ENCODE assay signal across 14 cellular contexts in genomic region chr10:70498970-70499828, GRCh38. TPM values are rescaled to one million over a fixed set of nuclear protein-coding genes. Genes with fewer than 3 reads are reported as not detected.
DNase-seq lines count a peak whose midpoint lies in the region; ATAC-seq and TF ChIP-seq lines count a peak whose summit lies in the region.
"Had no signal": no experiment of that assay in that cellular context is flagged by ENCODE, and none has a peak within 500 bp of the region (broad histone marks: within the 10 kb centered on the region; RNA-seq: fewer than 3 reads in every experiment).

No MANE protein-coding gene starts in this region.

- no peaks in the 10 kb centered on the region for H3K9me3 ChIP-seq in DOHH2 (ENCODE audit: control insufficient read depth, insufficient read depth, low read length)
- H3K9me3 ChIP-seq in SU-DHL-6 (ENCODE audit: insufficient read depth, low read length) = no peaks in the 10 kb centered on the region
- no peaks in the 10 kb centered on the region for H3K9me3 ChIP-seq in gastroesophageal sphincter
- no peaks in the 10 kb centered on the region for H3K9me3 ChIP-seq in neural progenitor cell (ENCODE audit: low read depth)

- peak; percentile 70 for DNase-seq in neural progenitor cell (ENCODE audit: low spot score)
- no peak for DNase-seq in activated naive CD4-positive, alpha-beta T cell treated with anti-CD3 and anti-CD28 coated beads, Interleukin-2, amount 10 ng/mL, durations not matched to agents 7 days and 5 days
- DNase-seq in T-helper 9 cell = no peak
- DNase-seq in NCI-H2029 treated with DMSO at 0.1 percent for 48 hours (lab: John Stamatoyannopoulos, UW) = no peak
- DNase-seq in NCI-H2196 treated with DMSO at 0.1 percent for 48 hours (lab: John Stamatoyannopoulos, UW; ENCODE audit: unreplicated experiment) = no peak
- DNase-seq: activated T-cell treated with anti-CD3 and anti-CD28 coated beads, Interleukin-2, amount 50 U/mL, for 4 hours; DMS53; HCEC 1CT; KBM-7; NCI-H2081 had no signal

- peaks cover 34% of the 10 kb centered on the region for H3K4me1 Mint-ChIP-seq in neural progenitor cell
- H3K4me1 Mint-ChIP-seq in activated naive CD4-positive, alpha-beta T cell treated with anti-CD3 and anti-CD28 coated beads, Interleukin-2, amount 10 ng/mL, durations not matched to agents 7 days and 5 days = peaks cover 13% of the 10 kb centered on the region

- peak; percentile 16 for ATAC-seq in gastroesophageal sphincter
- ATAC-seq: activated T-cell treated with anti-CD3 and anti-CD28 coated beads, Interleukin-2, amount 50 U/mL, for 4 hours had no signal

- CTCF ChIA-PET in activated naive CD4-positive, alpha-beta T cell treated with anti-CD3 and anti-CD28 coated beads, Interleukin-2, amount 10 ng/mL, durations not matched to agents 7 days and 5 days (lab: Charles Lee) = interaction anchor here (1.1 to 1.2 kb wide), 2 partner anchors 38 to 40 kb away, joined by 4 read pairs; no protein-coding TSS in a partner anchor

- no peak overlapping the region for H3K4me3 Mint-ChIP-seq in neural progenitor cell
- H3K4me3 Mint-ChIP-seq in activated naive CD4-positive, alpha-beta T cell treated with anti-CD3 and anti-CD28 coated beads, Interleukin-2, amount 10 ng/mL, durations not matched to agents 7 days and 5 days = no peak overlapping the region
- H3K4me3 Mint-ChIP-seq: activated T-cell treated with anti-CD3 and anti-CD28 coated beads, Interleukin-2, amount 50 U/mL, for 4 hours had no signal

- H3K4me2 ChIP-seq in DOHH2 (ENCODE audit: low read length) (peak overlapping the region; percentile 48), SU-DHL-6 (ENCODE audit: low read depth, low read length, poor library complexity, severe bottlenecking) (peak overlapping the region; percentile 47), neural progenitor cell (peak overlapping the region; percentile 53)

- H3K9me2 ChIP-seq in DOHH2 (replicated peaks; ENCODE audit: control insufficient read depth, low read length) (no peaks in the 10 kb centered on the region), SU-DHL-6 (replicated peaks; ENCODE audit: insufficient read depth, low read length) (no peaks in the 10 kb centered on the region)

- no peak for TF ChIP-seq EP300 in gastroesophageal sphincter (IDR thresholded peaks at IDR 0.05)

- no peak overlapping the region for H2AFZ ChIP-seq in SU-DHL-6 (ENCODE audit: low read depth, low read length, severe bottlenecking)
- no peak overlapping the region for H2AFZ ChIP-seq in neural progenitor cell (replicated peaks)

- H3K27ac Mint-ChIP-seq in neural progenitor cell = peak overlapping the region; percentile 91
- H3K27ac Mint-ChIP-seq in activated naive CD4-positive, alpha-beta T cell treated with anti-CD3 and anti-CD28 coated beads, Interleukin-2, amount 10 ng/mL, durations not matched to agents 7 days and 5 days = no peak overlapping the region

- peaks cover 46% of the 10 kb centered on the region for H3K36me3 ChIP-seq in DOHH2 (ENCODE audit: control insufficient read depth, low read length)
- H3K36me3 ChIP-seq in SU-DHL-6 (ENCODE audit: low read length) = no peaks in the 10 kb centered on the region
- H3K36me3 ChIP-seq in gastroesophageal sphincter = no peaks in the 10 kb centered on the region
- no peaks in the 10 kb centered on the region for H3K36me3 ChIP-seq in neural progenitor cell

- WGBS in gastroesophageal sphincter (ENCODE audit: low coverage in 1 of 2), 2 donors = 61 to 78% methylated on average over 3 to 5 of the region's 10 CpGs

- no peaks in the 10 kb centered on the region for H3K9me3 Mint-ChIP-seq in neural progenitor cell
- H3K9me3 Mint-ChIP-seq in activated naive CD4-positive, alpha-beta T cell treated with anti-CD3 and anti-CD28 coated beads, Interleukin-2, amount 10 ng/mL, durations not matched to agents 7 days and 5 days = no peaks in the 10 kb centered on the region
- H3K9me3 Mint-ChIP-seq: activated T-cell treated with anti-CD3 and anti-CD28 coated beads, Interleukin-2, amount 50 U/mL, for 4 hours had no signal

- H3K36me3 Mint-ChIP-seq in neural progenitor cell = no peaks in the 10 kb centered on the region
- H3K36me3 Mint-ChIP-seq in activated naive CD4-positive, alpha-beta T cell treated with anti-CD3 and anti-CD28 coated beads, Interleukin-2, amount 10 ng/mL, durations not matched to agents 7 days and 5 days = no peaks in the 10 kb centered on the region

- 0 out of 2 replicates have a peak, but pooled peaks cover 11% of the 10 kb centered on the region for H4K20me1 ChIP-seq in DOHH2 (ENCODE audit: control insufficient read depth, insufficient read depth, low read depth, low read length)
- H4K20me1 ChIP-seq in SU-DHL-6 (ENCODE audit: low read depth, low read length) = no peaks in the 10 kb centered on the region; the same call in 1 of the 2 replicates
- no peaks in the 10 kb centered on the region for H4K20me1 ChIP-seq in neural progenitor cell (ENCODE audit: low read depth)

- H3K27me3 Mint-ChIP-seq in neural progenitor cell (ENCODE audit: insufficient read depth, low read depth) = peaks cover 2% of the 10 kb centered on the region
- peaks cover 27% of the 10 kb centered on the region for H3K27me3 Mint-ChIP-seq in activated naive CD4-positive, alpha-beta T cell treated with anti-CD3 and anti-CD28 coated beads, Interleukin-2, amount 10 ng/mL, durations not matched to agents 7 days and 5 days

- H3K4me3 ChIP-seq in DOHH2 (ENCODE audit: low read length) = peak overlapping the region; percentile 39
- no peak overlapping the region for H3K4me3 ChIP-seq in SU-DHL-6 (ENCODE audit: insufficient read depth, low read length, poor library complexity, severe bottlenecking)
- no peak overlapping the region for H3K4me3 ChIP-seq in gastroesophageal sphincter
- H3K4me3 ChIP-seq in neural progenitor cell = no peak overlapping the region

- H3K27ac ChIP-seq in DOHH2 (ENCODE audit: low read depth, low read length) = peak overlapping the region; percentile 40
- peak overlapping the region; percentile 100 for H3K27ac ChIP-seq in SU-DHL-6 (ENCODE audit: low read depth, low read length)
- H3K27ac ChIP-seq in gastroesophageal sphincter = peak overlapping the region in 3 of 4 donors; percentile 31 to 55 (median 50)
- H3K27ac ChIP-seq in neural progenitor cell = peak overlapping the region; percentile 74

- H3F3A ChIP-seq in DOHH2 (ENCODE audit: control insufficient read depth, insufficient read depth) = 0 out of 2 replicates have a peak, but pooled peaks cover 2% of the 10 kb centered on the region
- H3F3A ChIP-seq in SU-DHL-6 (ENCODE audit: insufficient read depth) = peaks cover 49% of the 10 kb centered on the region
- peaks cover 17% of the 10 kb centered on the region for H3F3A ChIP-seq in neural progenitor cell (ENCODE audit: low read depth)

- TF ChIP-seq POLR2A in gastroesophageal sphincter (IDR thresholded peaks at IDR 0.05) = no peak

- peaks cover 99% of the 10 kb centered on the region for H3K79me2 ChIP-seq in DOHH2 (ENCODE audit: control insufficient read depth, low read length)
- H3K79me2 ChIP-seq in SU-DHL-6 (ENCODE audit: insufficient read depth, low read length) = peaks cover 100% of the 10 kb centered on the region
- H3K79me2 ChIP-seq in neural progenitor cell (ENCODE audit: low read depth) = peaks cover 2% of the 10 kb centered on the region

- H3K9ac ChIP-seq in SU-DHL-6 (ENCODE audit: low read length) (peak overlapping the region; percentile 47), neural progenitor cell (peak overlapping the region; percentile 53)

- no peak for TF ChIP-seq CTCF in DOHH2 (IDR thresholded peaks at IDR 0.05; ENCODE audit: low read depth, low read length, poor library complexity, severe bottlenecking)
- TF ChIP-seq CTCF in SU-DHL-6 (IDR thresholded peaks at IDR 0.05; ENCODE audit: insufficient read depth, low read length, poor library complexity, severe bottlenecking) = no peak
- no peak for TF ChIP-seq CTCF in gastroesophageal sphincter (IDR thresholded peaks at IDR 0.05)
- no peak for TF ChIP-seq CTCF in neural progenitor cell (IDR thresholded peaks at IDR 0.05)

- H3K27me3 ChIP-seq in DOHH2 (ENCODE audit: control insufficient read depth, low read length) (no peaks in the 10 kb centered on the region), SU-DHL-6 (ENCODE audit: low read length) (no peaks in the 10 kb centered on the region), gastroesophageal sphincter (no peaks in the 10 kb centered on the region), neural progenitor cell (no peaks in the 10 kb centered on the region)

- H3K4me1 ChIP-seq in DOHH2 (ENCODE audit: control insufficient read depth, low read length) = peaks cover 69% of the 10 kb centered on the region
- H3K4me1 ChIP-seq in gastroesophageal sphincter = peaks cover 0 to 65% (median 10%) of the 10 kb centered on the region in 3 donors
- H3K4me1 ChIP-seq in neural progenitor cell = peaks cover 18% of the 10 kb centered on the region

RNA-seq across cellular contexts. Expression of gene PALD1, which starts 20.6 kb away (rescaled TPM):
- total RNA-seq in gastroesophageal sphincter (10 to 100 TPM; 12.5 to 19.8 (median 14.7) TPM), neural progenitor cell (ENCODE audit: low replicate concordance) (9.6 and 20.4 TPM in 2 replicates)

RNA-seq across cellular contexts. Expression of gene NODAL, which starts 57.7 kb away (rescaled TPM):
- total RNA-seq in gastroesophageal sphincter (under 1 TPM in 1 of 4 donors, not detected in 3; 0.40 TPM), neural progenitor cell (ENCODE audit: low replicate concordance) (not detected in 2 replicates)
- total RNA-seq: activated T-cell treated with anti-CD3 and anti-CD28 coated beads, Interleukin-2, amount 50 U/mL, for 4 hours; epithelial cell of proximal tubule had no signal

Comparison
In these comparisons a context has a peak if more than half of its experiments do, and no peak if none do; other contexts are left out.
1. H3K27ac ChIP-seq: peak in every context shown above with its lines; median percentile 100 in SU-DHL-6; 74 in neural progenitor cell; 50 in gastroesophageal sphincter; 40 in DOHH2.